In the genomic region with DNA sequence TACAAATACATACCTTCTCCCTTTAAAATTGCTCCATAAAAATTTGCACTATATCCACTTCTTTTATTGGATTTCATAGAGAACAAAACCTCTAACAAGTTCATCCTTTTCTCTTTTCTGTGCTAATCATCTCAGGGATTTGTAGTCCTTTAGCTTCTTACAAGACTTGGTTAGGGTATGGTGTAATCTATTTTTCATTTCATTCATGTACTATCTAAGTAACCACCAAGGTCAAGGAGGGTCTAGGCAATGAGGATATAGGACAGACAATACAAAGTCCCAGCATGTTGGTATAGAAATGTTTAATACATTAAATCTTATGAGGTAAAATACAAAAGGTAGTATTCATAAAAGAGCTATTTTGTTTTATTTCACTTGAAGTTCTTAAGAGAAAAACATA, we compare ENCODE assay signal across 26 cellular contexts. TPM values are rescaled to one million over a fixed set of nuclear protein-coding genes. Genes with fewer than 3 reads are reported as not detected.
DNase-seq lines count a peak whose midpoint lies in the region; ATAC-seq, FAIRE-seq and TF ChIP-seq lines count a peak whose summit lies in the region.
"Had no signal": no experiment of that assay in that cellular context is flagged by ENCODE, and none has a peak within 500 bp of the region (broad histone marks: within the 10 kb centered on the region; RNA-seq: fewer than 3 reads in every experiment).

No MANE protein-coding gene starts in this region.

- ATAC-seq in activated CD8-positive, alpha-beta memory T cell treated with anti-CD3 and anti-CD28 coated beads, Interleukin-2, amount 10 ng/mL, durations not matched to agents 7 days and 5 days: no peak
- ATAC-seq in GM12878 (0 out of 3 replicates have a peak, but pooled peaks have one; percentile 28), memory B cell (ENCODE audit: low read depth) (no peak)
- ATAC-seq: gastrocnemius medialis; psoas muscle; stimulated activated naive CD8-positive, alpha-beta T cell treated with anti-CD3 and anti-CD28 coated beads, Interleukin-15, Interleukin-2, amounts not matched to agents 100 U/mL and 50 U/mL, for 24 hours had no signal

- in situ Hi-C loops in GM12878 (cut with MboI): no loop called here

- POLR2A ChIA-PET in Caco-2 (lab: Charles Lee) (interaction anchor here (0.6 kb wide), 2 partner anchors 540 to 1035 kb away, joined by 5 to 10 read pairs; partner anchors contain the start of gene ORC2), GM12878 (lab: Charles Lee) (no interaction called here)

- RAD21 ChIA-PET in GM12878 (lab: Charles Lee; ENCODE audit: unreplicated experiment): interaction anchor here (1.1 kb wide), 1 partner anchor 16 kb away, joined by 4 read pairs; no protein-coding TSS in a partner anchor

- no peak for TF ChIP-seq EP300 in GM12878 (IDR thresholded peaks at IDR 0.05; ENCODE audit: borderline replicate concordance in 1 of 2, control insufficient read depth in 1 of 2, low read depth in 2 of 2, low read length in 2 of 2)

- no peak overlapping the region for H3K18ac ChIP-seq in trophoblast cell (ENCODE audit: low read length)

- H2AK5ac ChIP-seq in trophoblast cell (ENCODE audit: low read length): no peak overlapping the region

- H3K4ac ChIP-seq in trophoblast cell (ENCODE audit: low read depth, low read length): no peak overlapping the region

- H3K36me3 ChIP-seq in Caco-2 (ENCODE audit: control insufficient read depth, insufficient read depth, low read length): peaks cover 1% of the 10 kb centered on the region; the same call in 1 of the 2 replicates
- peaks cover 3 to 7% of the 10 kb centered on the region in 2 experiments for H3K36me3 ChIP-seq in GM12878 (ENCODE audit: control insufficient read depth in 2 of 2, insufficient read depth in 2 of 2, low read length in 1 of 2)
- H3K36me3 ChIP-seq in trophoblast cell (ENCODE audit: control insufficient read depth in 1 of 2, insufficient read depth in 2 of 2, low read length in 2 of 2): peaks cover 12% of the 10 kb centered on the region in 2 experiments
- H3K36me3 ChIP-seq in Karpas-422 (ENCODE audit: insufficient read depth, low read length): peaks cover 59% of the 10 kb centered on the region; the same call in 1 of the 2 replicates

- H4K12ac ChIP-seq in trophoblast cell (ENCODE audit: low read depth, low read length): no peak overlapping the region

- H2AFZ ChIP-seq in GM12878 (ENCODE audit: control insufficient read depth, low read depth, low read length): no peak overlapping the region
- H2AFZ ChIP-seq in trophoblast cell (ENCODE audit: insufficient read depth, low read length, poor library complexity): no peak overlapping the region
- no peak overlapping the region for H2AFZ ChIP-seq in Karpas-422 (ENCODE audit: low read length)

- no peak overlapping the region for H4K8ac ChIP-seq in trophoblast cell (ENCODE audit: low read depth, low read length)

- BruUV-seq in Caco-2 (replicated peaks; lab: Mats Ljungman, UMichigan) (no TSS peak), GM12878 (replicated peaks; lab: Mats Ljungman, UMichigan) (no TSS peak)

- H3K9me2 ChIP-seq in Karpas-422 (replicated peaks; ENCODE audit: insufficient read depth, low read length): no peaks in the 10 kb centered on the region

- H3K27ac Mint-ChIP-seq in activated CD8-positive, alpha-beta memory T cell treated with anti-CD3 and anti-CD28 coated beads, Interleukin-2, amount 10 ng/mL, durations not matched to agents 7 days and 5 days: peak overlapping the region; percentile 14
- H3K27ac Mint-ChIP-seq in Caco-2 (ENCODE audit: unreplicated experiment) (peak overlapping the region; percentile 64), memory B cell (peak overlapping the region; percentile 48)
- H3K27ac Mint-ChIP-seq: activated CD4-positive, alpha-beta memory T cell treated with anti-CD3 and anti-CD28 coated beads for 36 hours had no signal

- no peaks in the 10 kb centered on the region for H3K27me3 Mint-ChIP-seq in activated CD8-positive, alpha-beta memory T cell treated with anti-CD3 and anti-CD28 coated beads, Interleukin-2, amount 10 ng/mL, durations not matched to agents 7 days and 5 days
- H3K27me3 Mint-ChIP-seq in Caco-2 (ENCODE audit: insufficient read depth, unreplicated experiment): no peaks in the 10 kb centered on the region
- H3K27me3 Mint-ChIP-seq in memory B cell: no peaks in the 10 kb centered on the region
- H3K27me3 Mint-ChIP-seq: activated CD4-positive, alpha-beta memory T cell treated with anti-CD3 and anti-CD28 coated beads for 36 hours had no signal

- H3K9ac ChIP-seq in GM12878 (ENCODE audit: control insufficient read depth, insufficient read depth, low read length) (no peak overlapping the region), trophoblast cell (ENCODE audit: low read length) (no peak overlapping the region), Karpas-422 (ENCODE audit: low read length) (no peak overlapping the region)
- H3K9ac ChIP-seq: KMS-11 had no signal

- no peak for FAIRE-seq in GM12878 (lab: Jason Lieb, UNC)

- SMC1A ChIA-PET in GM12878 (lab: Charles Lee; ENCODE audit: uncharacterized antibody, unreplicated experiment): interaction anchor here (0.8 kb wide), 1 partner anchor 12 kb away, joined by 3 read pairs; no protein-coding TSS in a partner anchor

- no peak overlapping the region for H2BK5ac ChIP-seq in trophoblast cell (ENCODE audit: low read depth, low read length, poor library complexity)

- no peak overlapping the region for H4K91ac ChIP-seq in trophoblast cell (ENCODE audit: low read depth, low read length)

- no peaks in the 10 kb centered on the region for H3K9me3 Mint-ChIP-seq in activated CD8-positive, alpha-beta memory T cell treated with anti-CD3 and anti-CD28 coated beads, Interleukin-2, amount 10 ng/mL, durations not matched to agents 7 days and 5 days (ENCODE audit: low read depth)
- H3K9me3 Mint-ChIP-seq in Caco-2 (ENCODE audit: unreplicated experiment) (no peaks in the 10 kb centered on the region), memory B cell (no peaks in the 10 kb centered on the region)
- H3K9me3 Mint-ChIP-seq: activated CD4-positive, alpha-beta memory T cell treated with anti-CD3 and anti-CD28 coated beads for 36 hours had no signal

- H3K4me1 ChIP-seq in Caco-2: no peaks in the 10 kb centered on the region
- H3K4me1 ChIP-seq in GM12878 (ENCODE audit: control insufficient read depth, insufficient read depth, low read length): no peaks in the 10 kb centered on the region
- peaks cover 0 to 2% of the 10 kb centered on the region in 2 experiments for H3K4me1 ChIP-seq in trophoblast cell (ENCODE audit: control insufficient read depth in 1 of 2, insufficient read depth in 2 of 2, low read length in 2 of 2)
- no peaks in the 10 kb centered on the region for H3K4me1 ChIP-seq in Karpas-422 (ENCODE audit: low read length)
- H3K4me1 ChIP-seq: BE2C, psoas muscle, vagina had no signal

- H4K20me1 ChIP-seq in GM12878 (ENCODE audit: control insufficient read depth, insufficient read depth): no peaks in the 10 kb centered on the region
- 0 out of 2 replicates have a peak, but pooled peaks cover 4% of the 10 kb centered on the region for H4K20me1 ChIP-seq in Karpas-422 (ENCODE audit: insufficient read depth, low read depth, low read length)

- no peak for TF ChIP-seq RAD21 in GM12878 (IDR thresholded peaks at IDR 0.05; ENCODE audit: insufficient read depth, low read depth, low read length)

- H3K27me3 ChIP-seq in Caco-2 (replicated peaks; ENCODE audit: control insufficient read depth, insufficient read depth, low read length): no peaks in the 10 kb centered on the region
- H3K27me3 ChIP-seq in GM12878 (replicated peaks in 1 of 2; ENCODE audit: control insufficient read depth in 2 of 2, insufficient read depth in 2 of 2, low read length in 1 of 2): no peaks in the 10 kb centered on the region
- no peaks in the 10 kb centered on the region for H3K27me3 ChIP-seq in trophoblast cell (ENCODE audit: insufficient read depth, low read length)
- H3K27me3 ChIP-seq in Karpas-422 (ENCODE audit: low read length): no peaks in the 10 kb centered on the region
- H3K27me3 ChIP-seq: BE2C, gastrocnemius medialis, vagina had no signal

- CTCF ChIA-PET in activated CD8-positive, alpha-beta memory T cell treated with anti-CD3 and anti-CD28 coated beads, Interleukin-2, amount 10 ng/mL, durations not matched to agents 7 days and 5 days (lab: Charles Lee): interaction anchor here (0.8 to 1.3 kb wide), 2 partner anchors 11 to 16 kb away, joined by 3 to 4 read pairs; no protein-coding TSS in a partner anchor
- CTCF ChIA-PET in Caco-2 (lab: Charles Lee) (no interaction called here), GM12878 (lab: Yijun Ruan, JAX) (interaction anchor here (1.3 kb wide), 1 partner anchor 12 kb away, joined by 5 read pairs; no protein-coding TSS in a partner anchor)

- H3K14ac ChIP-seq in trophoblast cell (ENCODE audit: low read length): no peak overlapping the region

- H3K4me2 ChIP-seq in GM12878 (ENCODE audit: control insufficient read depth, insufficient read depth) (no peak overlapping the region), trophoblast cell (ENCODE audit: low read length) (no peak overlapping the region), Karpas-422 (ENCODE audit: low read depth, low read length, poor library complexity, severe bottlenecking) (no peak overlapping the region)
- H3K4me2 ChIP-seq: KMS-11 had no signal

- DNase-seq in activated CD8-positive, alpha-beta memory T cell treated with anti-CD3 and anti-CD28 coated beads, Interleukin-2, amount 10 ng/mL, durations not matched to agents 7 days and 5 days: no peak
- DNase-seq in activated CD8-positive, alpha-beta memory T cell treated with anti-CD3 and anti-CD28 coated beads for 24 hours: no peak
- no peak for DNase-seq in Caco-2
- no peak for DNase-seq in GM12878 (ENCODE audit: low read depth, low spot score)
- no peak for DNase-seq in memory B cell (ENCODE audit: low spot score in 2 of 2)
- no peak for DNase-seq in caudate nucleus (lab: John Stamatoyannopoulos, UW)
- DNase-seq in trophoblast cell: no peak
- DNase-seq in Karpas-422: no peak
- DNase-seq: activated CD4-positive, alpha-beta memory T cell treated with anti-CD3 and anti-CD28 coated beads for 36 hours; activated naive CD4-positive, alpha-beta T cell; BE2C; DMS79; gastrocnemius medialis; GDM1; NCI-H1417 treated with DMSO at 0.1 percent for 48 hours; NCI-H2081; NCI-H2227 treated with DMSO at 0.1 percent for 48 hours; NCI-H69; psoas muscle; SHP77; stimulated activated naive CD8-positive, alpha-beta T cell treated with anti-CD3 and anti-CD28 coated beads, Interleukin-15, Interleukin-2, amounts not matched to agents 100 U/mL and 50 U/mL, for 24 hours had no signal

- H3K79me1 ChIP-seq in trophoblast cell (ENCODE audit: low read length): no peaks in the 10 kb centered on the region

- H3K79me2 ChIP-seq in GM12878 (ENCODE audit: control insufficient read depth, insufficient read depth, low read length) (peaks cover 2% of the 10 kb centered on the region), trophoblast cell (ENCODE audit: control insufficient read depth, insufficient read depth, low read length, poor library complexity) (peaks cover 3% of the 10 kb centered on the region), Karpas-422 (ENCODE audit: low read length) (peaks cover 84% of the 10 kb centered on the region)

- no peak overlapping the region for H3K4me3 ChIP-seq in Caco-2 (ENCODE audit: low read depth, low read length)
- H3K4me3 ChIP-seq in GM12878: no peak overlapping the region
- no peak overlapping the region for H3K4me3 ChIP-seq in trophoblast cell (ENCODE audit: low read depth, low read length)
- no peak overlapping the region for H3K4me3 ChIP-seq in Karpas-422 (ENCODE audit: low read length)
- H3K4me3 ChIP-seq: coronary artery, gastrocnemius medialis, psoas muscle, thoracic aorta, vagina had no signal

- H3K23ac ChIP-seq in trophoblast cell (ENCODE audit: low read length): no peak overlapping the region

- TF ChIP-seq POLR2A in GM12878 (IDR thresholded peaks at IDR 0.05; ENCODE audit: low read depth, low read length): no peak

- H3K9me3 ChIP-seq in Caco-2 (no peaks in the 10 kb centered on the region), GM12878 (replicated peaks; ENCODE audit: control insufficient read depth, insufficient read depth, low read length) (no peaks in the 10 kb centered on the region), trophoblast cell (ENCODE audit: insufficient read depth, low read depth, low read length) (peaks cover 2% of the 10 kb centered on the region), Karpas-422 (ENCODE audit: low read length) (no peaks in the 10 kb centered on the region)
- H3K9me3 ChIP-seq: BE2C, gastrocnemius medialis, psoas muscle, thoracic aorta, vagina had no signal

- H3K27ac ChIP-seq in GM12878 (ENCODE audit: control insufficient read depth, insufficient read depth): no peak overlapping the region
- H3K27ac ChIP-seq in caudate nucleus (ENCODE audit: low read depth, low read length): no peak overlapping the region
- no peak overlapping the region for H3K27ac ChIP-seq in trophoblast cell (ENCODE audit: low read depth, low read length)
- no peak overlapping the region for H3K27ac ChIP-seq in Karpas-422 (ENCODE audit: low read length)
- H3K27ac ChIP-seq: coronary artery, gastrocnemius medialis, KMS-11, psoas muscle, thoracic aorta, vagina, VCaP had no signal

- no peak overlapping the region for H2BK120ac ChIP-seq in trophoblast cell (ENCODE audit: insufficient read depth, low read length, poor library complexity)

- H2BK12ac ChIP-seq in trophoblast cell (ENCODE audit: low read length): no peak overlapping the region

- H3K36me3 Mint-ChIP-seq in activated CD8-positive, alpha-beta memory T cell treated with anti-CD3 and anti-CD28 coated beads, Interleukin-2, amount 10 ng/mL, durations not matched to agents 7 days and 5 days: peaks cover 46% of the 10 kb centered on the region
- H3K36me3 Mint-ChIP-seq in Caco-2 (ENCODE audit: insufficient read depth, unreplicated experiment) (peaks cover 59% of the 10 kb centered on the region), memory B cell (peaks cover 16% of the 10 kb centered on the region)

- no peak overlapping the region for H3K4me3 Mint-ChIP-seq in activated CD8-positive, alpha-beta memory T cell treated with anti-CD3 and anti-CD28 coated beads, Interleukin-2, amount 10 ng/mL, durations not matched to agents 7 days and 5 days
- no peak overlapping the region for H3K4me3 Mint-ChIP-seq in Caco-2 (ENCODE audit: unreplicated experiment)
- H3K4me3 Mint-ChIP-seq in memory B cell: no peak overlapping the region
- H3K4me3 Mint-ChIP-seq: activated CD4-positive, alpha-beta memory T cell treated with anti-CD3 and anti-CD28 coated beads for 36 hours had no signal

- TF ChIP-seq CTCF in Caco-2 (IDR thresholded peaks at IDR 0.05; ENCODE audit: insufficient read depth in 1 of 2, low read depth in 1 of 2, low read length in 1 of 2, severe bottlenecking in 1 of 2, unreplicated experiment in 1 of 2): no peak
- no peak for TF ChIP-seq CTCF in GM12878 (IDR thresholded peaks at IDR 0.05 in 2 of 3, conservative IDR thresholded peaks at IDR 0.05 in 1 of 3; ENCODE audit: control insufficient read depth in 2 of 3, extremely low read depth in 1 of 3, insufficient read depth in 1 of 3, low read depth in 3 of 3, low read length in 3 of 3)

- intact Hi-C loops in Caco-2 (cut with micrococcal nuclease; ENCODE audit: unreplicated experiment): no loop called here
- intact Hi-C loops in GM12878 (cut with micrococcal nuclease; ENCODE audit: unreplicated experiment): no loop called here

- H3K4me1 Mint-ChIP-seq in activated CD8-positive, alpha-beta memory T cell treated with anti-CD3 and anti-CD28 coated beads, Interleukin-2, amount 10 ng/mL, durations not matched to agents 7 days and 5 days: peaks cover 21% of the 10 kb centered on the region
- H3K4me1 Mint-ChIP-seq in Caco-2 (ENCODE audit: low read depth, unreplicated experiment): no peaks in the 10 kb centered on the region
- H3K4me1 Mint-ChIP-seq in memory B cell: peaks cover 2% of the 10 kb centered on the region

RNA-seq across cellular contexts. Expression of gene C2orf69, which starts 17.5 kb away (rescaled TPM):
- 10 to 100 TPM; 18.9 to 19.5 TPM for total RNA-seq in activated CD8-positive, alpha-beta memory T cell treated with anti-CD3 and anti-CD28 coated beads, Interleukin-2, amount 10 ng/mL, durations not matched to agents 7 days and 5 days
- 16.6 and 17.1 TPM in 2 replicates for total RNA-seq in Caco-2 (2022)
- 12.8 and 13.1 TPM in 2 replicates for total RNA-seq in GM12878 (2013; cell fraction: nucleolus; rRNA removed)
- total RNA-seq in GM12878 (2014; rRNA removed): 11.1 and 12.5 TPM in 2 replicates
- 13.2 and 13.5 TPM in 2 replicates for total RNA-seq in GM12878 (2014; rRNA removed; fragmentation: Illumina TruSeq; extraction: Trizol)
- total RNA-seq in GM12878 (2021): 14.2 and 14.4 TPM in 2 replicates
- 4.4 TPM for polyA plus RNA-seq in GM12878 (2011; ENCODE audit: low read depth)
- 11.1 and 17.5 TPM in 2 replicates for polyA plus RNA-seq in GM12878 (2011; rRNA removed)
- 3.4 and 4.0 TPM in 2 replicates for polyA plus RNA-seq in GM12878 (2011; cell fraction: cytosol; rRNA removed)
- 3.2 and 3.5 TPM in 2 replicates for polyA plus RNA-seq in GM12878 (2011; cell fraction: nucleus; rRNA removed)
- 9.1 TPM in 2 replicates for polyA plus RNA-seq in GM12878 (2012)
- polyA plus RNA-seq in GM12878 (2014; fragmentation: Illumina TruSeq; extraction: Trizol): 10.3 and 13.6 TPM in 2 replicates
- polyA plus RNA-seq in GM12878 (2014; fragmentation: Nextera tagmentation; extraction: Ambion mirVana): 1 to 10 TPM; 6.3 to 7.9 TPM
- polyA plus RNA-seq in GM12878 (2014; rRNA removed): 7.0 and 7.2 TPM in 2 replicates
- 10 to 100 TPM; 18.3 to 20.3 TPM for polyA plus RNA-seq in GM12878 (2016; fragmentation: Nextera tagmentation; extraction: Ambion mirVana)
- polyA minus RNA-seq in GM12878 (2011; rRNA and poly(A)+ RNA removed): 5.1 and 6.5 TPM in 2 replicates
- 4.4 and 4.6 TPM in 2 replicates for polyA minus RNA-seq in GM12878 (2011; cell fraction: cytosol; rRNA and poly(A)+ RNA removed)
- 4.5 and 8.2 TPM in 2 replicates for polyA minus RNA-seq in GM12878 (2011; cell fraction: nucleus; rRNA and poly(A)+ RNA removed)
- polyA plus RNA-seq in trophoblast cell (2013): 7.7 and 7.9 TPM in 2 replicates
- 14.3 and 21.1 TPM in 2 replicates for total RNA-seq in Karpas-422 (2014; rRNA removed; shearing (Covaris generic); ENCODE audit: low replicate concordance)

RNA-seq across cellular contexts. Expression of gene TYW5, which starts 26.7 kb away (rescaled TPM):
- total RNA-seq in activated CD8-positive, alpha-beta memory T cell treated with anti-CD3 and anti-CD28 coated beads, Interleukin-2, amount 10 ng/mL, durations not matched to agents 7 days and 5 days: 10 to 100 TPM; 12.1 to 12.6 TPM
- total RNA-seq in Caco-2 (2022) (13.9 and 14.5 TPM in 2 replicates), GM12878 (2014; rRNA removed) (9.6 and 9.9 TPM in 2 replicates), GM12878 (2014; rRNA removed; fragmentation: Illumina TruSeq; extraction: Trizol) (9.7 and 10.3 TPM in 2 replicates), GM12878 (2021) (5.2 and 5.8 TPM in 2 replicates)
- total RNA-seq in GM12878 (2013; cell fraction: nucleolus; rRNA removed): 75.6 and 78.2 TPM in 2 replicates
- 3.6 TPM for polyA plus RNA-seq in GM12878 (2011; ENCODE audit: low read depth)
- polyA plus RNA-seq in GM12878 (2011; rRNA removed) (11.8 and 18.3 TPM in 2 replicates), GM12878 (2014; fragmentation: Illumina TruSeq; extraction: Trizol) (7.7 and 9.7 TPM in 2 replicates), GM12878 (2014; fragmentation: Nextera tagmentation; extraction: Ambion mirVana) (1 to 10 TPM; 4.6 to 5.4 TPM), GM12878 (2014; rRNA removed) (7.0 and 7.1 TPM in 2 replicates), GM12878 (2016; fragmentation: Nextera tagmentation; extraction: Ambion mirVana) (1 to 10 TPM; 6.2 to 8.5 TPM)
- polyA plus RNA-seq in GM12878 (2011; cell fraction: cytosol; rRNA removed): 3.8 and 4.5 TPM in 2 replicates
- polyA plus RNA-seq in GM12878 (2011; cell fraction: nucleus; rRNA removed): 13.0 and 13.3 TPM in 2 replicates
- polyA plus RNA-seq in GM12878 (2012): 4.9 and 6.8 TPM in 2 replicates
- polyA minus RNA-seq in GM12878 (2011; rRNA and poly(A)+ RNA removed): 5.8 and 7.0 TPM in 2 replicates
- 1.9 and 2.5 TPM in 2 replicates for polyA minus RNA-seq in GM12878 (2011; cell fraction: cytosol; rRNA and poly(A)+ RNA removed)
- polyA minus RNA-seq in GM12878 (2011; cell fraction: nucleus; rRNA and poly(A)+ RNA removed): 10.8 and 15.7 TPM in 2 replicates
- 4.1 and 4.4 TPM in 2 replicates for polyA plus RNA-seq in trophoblast cell (2013)
- total RNA-seq in Karpas-422 (2014; rRNA removed; shearing (Covaris generic); ENCODE audit: low replicate concordance): 7.5 and 10.5 TPM in 2 replicates

RNA-seq across cellular contexts. Expression of gene MAIP1, which starts 26.8 kb away (rescaled TPM):
- total RNA-seq in activated CD8-positive, alpha-beta memory T cell treated with anti-CD3 and anti-CD28 coated beads, Interleukin-2, amount 10 ng/mL, durations not matched to agents 7 days and 5 days: 10 to 100 TPM; 22.0 to 26.3 TPM
- total RNA-seq in Caco-2 (2022) (39.4 and 42.1 TPM in 2 replicates), GM12878 (2014; rRNA removed) (38.5 and 38.8 TPM in 2 replicates), GM12878 (2014; rRNA removed; fragmentation: Illumina TruSeq; extraction: Trizol) (18.6 and 20.0 TPM in 2 replicates), GM12878 (2021) (24.5 and 27.3 TPM in 2 replicates)
- total RNA-seq in GM12878 (2013; cell fraction: nucleolus; rRNA removed): 14.3 and 16.6 TPM in 2 replicates
- 8.7 TPM for polyA plus RNA-seq in GM12878 (2011; ENCODE audit: low read depth)
- polyA plus RNA-seq in GM12878 (2011; rRNA removed) (26.2 and 31.5 TPM in 2 replicates), GM12878 (2014; fragmentation: Illumina TruSeq; extraction: Trizol) (17.5 and 18.5 TPM in 2 replicates), GM12878 (2014; fragmentation: Nextera tagmentation; extraction: Ambion mirVana) (10 to 100 TPM in 1 of 2 experiments, 1 to 10 TPM in 1; 5.4 to 15.9 TPM), GM12878 (2014; rRNA removed) (29.7 and 30.3 TPM in 2 replicates), GM12878 (2016; fragmentation: Nextera tagmentation; extraction: Ambion mirVana) (10 to 100 TPM; 40.0 to 41.4 TPM)
- polyA plus RNA-seq in GM12878 (2011; cell fraction: cytosol; rRNA removed): 12.5 and 21.6 TPM in 2 replicates
- 13.4 and 14.8 TPM in 2 replicates for polyA plus RNA-seq in GM12878 (2011; cell fraction: nucleus; rRNA removed)
- polyA plus RNA-seq in GM12878 (2012): 16.8 and 20.1 TPM in 2 replicates
- 13.2 and 24.1 TPM in 2 replicates for polyA minus RNA-seq in GM12878 (2011; rRNA and poly(A)+ RNA removed)
- polyA minus RNA-seq in GM12878 (2011; cell fraction: cytosol; rRNA and poly(A)+ RNA removed): 9.2 and 13.0 TPM in 2 replicates
- polyA minus RNA-seq in GM12878 (2011; cell fraction: nucleus; rRNA and poly(A)+ RNA removed): 15.7 and 24.3 TPM in 2 replicates
- polyA plus RNA-seq in trophoblast cell (2013): 17.8 and 18.6 TPM in 2 replicates
- 10.8 and 26.9 TPM in 2 replicates for total RNA-seq in Karpas-422 (2014; rRNA removed; shearing (Covaris generic); ENCODE audit: low replicate concordance)

Comparison
In these comparisons a context has a peak if more than half of its experiments do, and no peak if none do; other contexts are left out.
1. H3K27ac Mint-ChIP-seq: peak in every context shown above with its lines; median percentile 64 in Caco-2; 48 in memory B cell; 14 in activated CD8-positive, alpha-beta memory T cell treated with anti-CD3 and anti-CD28 coated beads, Interleukin-2, amount 10 ng/mL, durations not matched to agents 7 days and 5 days.